In the genomic region with DNA sequence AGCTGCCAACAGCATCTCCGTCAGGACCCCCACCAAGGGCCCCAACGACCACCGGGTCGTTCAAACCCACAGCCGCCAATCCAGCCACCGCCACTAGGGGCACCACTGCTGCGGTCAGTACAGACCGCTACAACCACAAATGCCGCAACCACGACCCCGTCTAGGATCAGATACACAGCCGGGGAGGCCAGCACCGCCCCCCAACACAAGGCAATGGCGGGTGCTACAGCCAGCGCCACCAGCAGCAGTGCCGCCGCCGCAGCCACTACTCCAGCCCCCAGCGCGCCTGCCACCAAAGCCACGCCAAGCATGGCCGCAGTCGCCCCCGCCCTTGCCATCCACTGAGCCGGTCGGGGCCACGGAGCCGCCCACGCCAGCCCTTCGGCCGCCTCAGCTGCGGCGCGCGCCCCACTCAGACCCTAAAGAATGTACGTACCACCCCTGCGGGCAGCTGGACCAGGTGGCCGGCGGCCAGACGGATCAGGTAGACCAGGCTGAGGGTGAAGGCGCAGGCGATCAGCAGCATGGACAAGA, we compare ENCODE assay signal across 8 cellular contexts. TPM values are rescaled to one million over a fixed set of nuclear protein-coding genes. Genes with fewer than 3 reads are reported as not detected.
A peak's percentile ranks its signal among the peaks of the same experiment; 100 is the strongest.
DNase-seq lines count a peak whose midpoint lies in the region; ATAC-seq and TF ChIP-seq lines count a peak whose summit lies in the region.

No MANE protein-coding gene starts in this region.

- H3K4me1 ChIP-seq in KMS-11 (ENCODE audit: low read depth, poor library complexity, severe bottlenecking) (peaks cover 24% of the 10 kb centered on the region), heart right ventricle (peaks cover 0 to 26% (median 16%) of the 10 kb centered on the region in 9 donors), upper lobe of left lung (peaks cover 16 to 29% (median 17%) of the 10 kb centered on the region in 4 donors)

- H3K27ac ChIP-seq in KMS-11 (peak overlapping the region; percentile 87), SK-N-MC (peak overlapping the region; percentile 94), heart right ventricle (peak overlapping the region; percentile 90 to 99 (median 94)), upper lobe of left lung (peak overlapping the region; percentile 90 to 97 (median 94))

- H3K9me3 ChIP-seq in SK-N-MC (ENCODE audit: low read depth, low read length) (no peaks in the 10 kb centered on the region), heart right ventricle (no peaks in the 10 kb centered on the region), upper lobe of left lung (no peaks in the 10 kb centered on the region)

- TF ChIP-seq CTCF in KMS-11 (conservative IDR thresholded peaks at IDR 0.05; ENCODE audit: low read depth, low read length): peak; percentile 92
- peak; percentile 50 to 87 (median 78) for TF ChIP-seq CTCF in heart right ventricle (IDR thresholded peaks at IDR 0.05)
- TF ChIP-seq CTCF in upper lobe of left lung (IDR thresholded peaks at IDR 0.05): peak; percentile 79 to 91 (median 90)

- TF ChIP-seq EP300 in upper lobe of left lung (IDR thresholded peaks at IDR 0.05): no peak

- TF ChIP-seq POLR2A in upper lobe of left lung (IDR thresholded peaks at IDR 0.05): no peak

- H3K4me3 Mint-ChIP-seq in activated naive CD8-positive, alpha-beta T cell treated with anti-CD3 and anti-CD28 coated beads, Interleukin-2, amount 50 U/mL, for 24 hours: peak overlapping the region; percentile 93

- H3K4me1 Mint-ChIP-seq in activated naive CD8-positive, alpha-beta T cell treated with anti-CD3 and anti-CD28 coated beads, Interleukin-2, amount 50 U/mL, for 24 hours: peaks cover 28% of the 10 kb centered on the region

- H3K27me3 ChIP-seq in KMS-11 (ENCODE audit: insufficient read depth, low read depth): no peaks in the 10 kb centered on the region
- no peaks in the 10 kb centered on the region for H3K27me3 ChIP-seq in heart right ventricle
- H3K27me3 ChIP-seq in upper lobe of left lung: no peaks in the 10 kb centered on the region

- peak; percentile 32 for ATAC-seq in GM21825 (IDR thresholded peaks at IDR 0.05; ENCODE audit: unreplicated experiment)
- peak; percentile 24 for ATAC-seq in activated naive CD8-positive, alpha-beta T cell treated with anti-CD3 and anti-CD28 coated beads, Interleukin-2, amount 50 U/mL, for 24 hours
- peak; percentile 44 to 80 (median 53) for ATAC-seq in heart right ventricle
- ATAC-seq in upper lobe of left lung (ENCODE audit: low FRiP score in 2 of 2): peak; percentile 72 to 78

- H4K20me1 ChIP-seq in KMS-11 (ENCODE audit: insufficient read depth): peaks cover 5% of the 10 kb centered on the region; the same call in 1 of the 2 replicates

- peak overlapping the region; percentile 98 for H3K27ac Mint-ChIP-seq in activated naive CD8-positive, alpha-beta T cell treated with anti-CD3 and anti-CD28 coated beads, Interleukin-2, amount 50 U/mL, for 24 hours

- no peaks in the 10 kb centered on the region for H3K27me3 Mint-ChIP-seq in activated naive CD8-positive, alpha-beta T cell treated with anti-CD3 and anti-CD28 coated beads, Interleukin-2, amount 50 U/mL, for 24 hours

- H3K9ac ChIP-seq in KMS-11: peak overlapping the region; percentile 93
- H3K9ac ChIP-seq in SK-N-MC (ENCODE audit: insufficient read length): peak overlapping the region; percentile 95

- H3K4me3 ChIP-seq in KMS-11 (IDR thresholded peaks at IDR 0.05; ENCODE audit: insufficient read depth, low read depth, low read length) (no peak overlapping the region), SK-N-MC (peak overlapping the region; percentile 98), heart right ventricle (peak overlapping the region; percentile 77 to 99 (median 89)), upper lobe of left lung (peak overlapping the region; percentile 80 to 95 (median 92))

- H3K36me3 ChIP-seq in KMS-11 (ENCODE audit: insufficient read depth): peaks cover 5% of the 10 kb centered on the region; the same call in 1 of the 2 replicates
- H3K36me3 ChIP-seq in SK-N-MC (ENCODE audit: insufficient read depth, low read length): peaks cover 30% of the 10 kb centered on the region
- peaks cover 0 to 27% (median 5%) of the 10 kb centered on the region in 9 donors for H3K36me3 ChIP-seq in heart right ventricle
- peaks cover 0 to 21% (median 6%) of the 10 kb centered on the region in 4 donors for H3K36me3 ChIP-seq in upper lobe of left lung

- peak overlapping the region; percentile 46 for H3K4me2 ChIP-seq in KMS-11

- no peaks in the 10 kb centered on the region for H3K9me3 Mint-ChIP-seq in activated naive CD8-positive, alpha-beta T cell treated with anti-CD3 and anti-CD28 coated beads, Interleukin-2, amount 50 U/mL, for 24 hours

- H3K36me3 Mint-ChIP-seq in activated naive CD8-positive, alpha-beta T cell treated with anti-CD3 and anti-CD28 coated beads, Interleukin-2, amount 50 U/mL, for 24 hours (ENCODE audit: low read depth): peaks cover 19% of the 10 kb centered on the region

- WGBS in heart right ventricle, 2 donors: 0 to 1% methylated on average over 40 to 42 of the region's 42 CpGs
- 0% methylated on average over 10 of the region's 42 CpGs; no CpG with 5 or more reads in 1 of the 2 donors for WGBS in upper lobe of left lung, 2 donors

- peak overlapping the region; percentile 77 for H2AFZ ChIP-seq in KMS-11 (ENCODE audit: low read depth)

- intact Hi-C loops in heart right ventricle (cut with DNase I) (loop anchor here in 3 of 10 donors (2.0 to 10.0 kb wide), 3 partner anchors 45 to 313 kb away; a partner anchor contains a TSS), posterior cingulate gyrus (cut with DNase I) (loop anchor here (2.0 to 5.0 kb wide), 4 partner anchors 45 to 313 kb away; a partner anchor contains a TSS)

- H3K79me2 ChIP-seq in KMS-11 (ENCODE audit: insufficient read depth, low read depth): peaks cover 36% of the 10 kb centered on the region

- DNase-seq in Daoy (ENCODE audit: low read depth) (peak; percentile 58), SK-N-MC (ENCODE audit: low read depth, low spot score) (no peak), heart right ventricle (peak; percentile 68 to 73), posterior cingulate gyrus (peak; percentile 55 to 95 (median 70)), upper lobe of left lung (peak; percentile 71 to 93)
- DNase-seq in activated naive CD8-positive, alpha-beta T cell treated with anti-CD3 and anti-CD28 coated beads, Interleukin-2, amount 50 U/mL, for 24 hours: peak; percentile 68

RNA-seq across cellular contexts. Expression of a gene that starts 0.5 kb away (rescaled TPM):
- total RNA-seq in Daoy (2014; rRNA removed; shearing (Covaris generic)): 52.5 and 52.6 TPM in 2 replicates
- 10 to 100 TPM; 20.3 to 45.5 (median 27.0) TPM for total RNA-seq in heart right ventricle
- 10 to 100 TPM in 1 of 2 donors, 1 to 10 TPM in 1; 5.8 to 22.1 TPM for polyA plus RNA-seq in heart right ventricle
- 100 to 1,000 TPM in 4 of 6 donors, 10 to 100 TPM in 2; 26.2 to 213 (median 148) TPM for total RNA-seq in upper lobe of left lung

RNA-seq across cellular contexts. Expression of a gene that starts 45.1 kb away (rescaled TPM):
- 0.17 TPM in 1 of 2 replicates, not detected in the other for total RNA-seq in Daoy (2014; rRNA removed; shearing (Covaris generic))
- total RNA-seq in heart right ventricle (under 1 TPM in 4 of 10 donors, not detected in 6; 0.08 to 0.18 (median 0.12) TPM), upper lobe of left lung (under 1 TPM in 1 of 6 donors, not detected in 5; 0.20 TPM)
- not detected for polyA plus RNA-seq in heart right ventricle

Comparison
In these comparisons a context has a peak if more than half of its experiments do, and no peak if none do; other contexts are left out.
1. ATAC-seq: peak in every context shown above with its lines; median percentile 75 in upper lobe of left lung; 53 in heart right ventricle; 32 in GM21825; 24 in activated naive CD8-positive, alpha-beta T cell treated with anti-CD3 and anti-CD28 coated beads, Interleukin-2, amount 50 U/mL, for 24 hours.